ENCODE assay signal across 11 cellular contexts in the genomic region with DNA sequence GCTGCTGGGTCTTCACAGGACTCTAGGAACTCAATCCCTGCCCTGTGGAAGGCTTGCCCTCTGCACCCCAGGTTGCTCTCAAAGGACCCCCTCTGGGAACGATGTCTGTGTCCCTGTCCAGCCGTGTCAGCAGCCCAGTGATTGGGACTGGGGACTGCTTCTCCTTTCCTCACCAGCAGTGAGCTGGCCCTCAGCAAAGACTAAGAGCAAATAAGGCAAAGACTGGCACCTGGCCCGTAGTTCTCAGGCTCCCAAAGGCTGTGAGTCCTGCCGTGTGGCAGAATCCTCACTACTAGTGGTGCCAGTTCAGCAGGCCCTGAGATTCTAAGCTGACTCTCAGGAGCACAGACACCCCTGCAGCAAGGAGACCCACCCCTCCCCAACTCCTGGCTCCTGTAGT. TPM values are rescaled to one million over a fixed set of nuclear protein-coding genes. Genes with fewer than 3 reads are reported as not detected.
DNase-seq lines count a peak whose midpoint lies in the region; ATAC-seq and TF ChIP-seq lines count a peak whose summit lies in the region.
"Had no signal": no experiment of that assay in that cellular context is flagged by ENCODE, and none has a peak within 500 bp of the region (broad histone marks: within the 10 kb centered on the region; RNA-seq: fewer than 3 reads in every experiment).

No MANE protein-coding gene starts in this region.

- H3K4me3 Mint-ChIP-seq in central memory CD8-positive, alpha-beta T cell: peak overlapping the region; percentile 79
- H3K4me3 Mint-ChIP-seq: endodermal cell had no signal

- H3K4me1 ChIP-seq in neuronal stem cell (ENCODE audit: control insufficient read depth in 2 of 2, insufficient read depth in 1 of 2, low read depth in 1 of 2, low read length in 2 of 2) (peaks cover 0 to 11% of the 10 kb centered on the region in 2 donors), MM.1S (ENCODE audit: low read length) (no peaks in the 10 kb centered on the region)

- no peaks in the 10 kb centered on the region for H3K9me3 Mint-ChIP-seq in central memory CD8-positive, alpha-beta T cell
- H3K9me3 Mint-ChIP-seq: endodermal cell had no signal

- peak overlapping the region; percentile 30 for H2AK5ac ChIP-seq in neuronal stem cell (ENCODE audit: low read depth, low read length)

- TF ChIP-seq CTCF in MM.1S (IDR thresholded peaks at IDR 0.05; ENCODE audit: low read length): no peak

- H2BK5ac ChIP-seq in neuronal stem cell (ENCODE audit: low read length): peak overlapping the region; percentile 44

- no peaks in the 10 kb centered on the region for H3K79me1 ChIP-seq in neuronal stem cell (ENCODE audit: low read depth, low read length)

- no peak overlapping the region for H4K8ac ChIP-seq in neuronal stem cell (ENCODE audit: low read depth, low read length)

- ATAC-seq in central memory CD8-positive, alpha-beta T cell (replicated peaks; ENCODE audit: extremely low read depth, poor library complexity, severe bottlenecking): no peak
- ATAC-seq in GM19463 (IDR thresholded peaks at IDR 0.05; ENCODE audit: unreplicated experiment): no peak
- ATAC-seq in HG02840 (IDR thresholded peaks at IDR 0.05; ENCODE audit: low FRiP score, unreplicated experiment): no peak

- H3K9me3 ChIP-seq in neuronal stem cell (replicated peaks in 1 of 2; ENCODE audit: control insufficient read depth in 2 of 2, insufficient read depth in 1 of 2, low read depth in 1 of 2, low read length in 2 of 2) (no peaks in the 10 kb centered on the region), MM.1S (replicated peaks; ENCODE audit: insufficient read depth, low read length) (no peaks in the 10 kb centered on the region)

- no peak overlapping the region for H3K4me2 ChIP-seq in neuronal stem cell (ENCODE audit: insufficient read depth, low read length, poor library complexity, severe bottlenecking)
- no peak overlapping the region for H3K4me2 ChIP-seq in MM.1S (ENCODE audit: low read depth, low read length)

- H3K9ac ChIP-seq in neuronal stem cell (ENCODE audit: low read depth, low read length, poor library complexity): no peak overlapping the region
- H3K9ac ChIP-seq in MM.1S (ENCODE audit: low read length): no peak overlapping the region

- H2AFZ ChIP-seq in neuronal stem cell (ENCODE audit: low read length): no peak overlapping the region
- H2AFZ ChIP-seq in MM.1S (ENCODE audit: low read length): no peak overlapping the region

- H3K79me2 ChIP-seq in MM.1S (ENCODE audit: low read length): no peaks in the 10 kb centered on the region

- no peaks in the 10 kb centered on the region for H3K36me3 ChIP-seq in neuronal stem cell (replicated peaks in 1 of 2; ENCODE audit: control insufficient read depth in 2 of 2, insufficient read depth in 2 of 2, low read length in 2 of 2)
- no peaks in the 10 kb centered on the region for H3K36me3 ChIP-seq in MM.1S (replicated peaks; ENCODE audit: insufficient read depth, low read length)

- H3K27me3 ChIP-seq in neuronal stem cell (ENCODE audit: control insufficient read depth in 3 of 3, insufficient read depth in 3 of 3, low read depth in 1 of 3, low read length in 3 of 3) (no peaks in the 10 kb centered on the region), MM.1S (replicated peaks; ENCODE audit: insufficient read depth, low read length) (no peaks in the 10 kb centered on the region)

- no peak overlapping the region for H4K91ac ChIP-seq in neuronal stem cell (ENCODE audit: low read depth, low read length, poor library complexity)

- H3K4me3 ChIP-seq in neuronal stem cell (ENCODE audit: low read length in 2 of 2): no peak overlapping the region
- H3K4me3 ChIP-seq in MM.1S (ENCODE audit: low read length): no peak overlapping the region

- H2BK15ac ChIP-seq in neuronal stem cell (ENCODE audit: low read length): no peak overlapping the region

- no peaks in the 10 kb centered on the region for H4K20me1 ChIP-seq in MM.1S (ENCODE audit: insufficient read depth, low read length)

- no peaks in the 10 kb centered on the region for H3F3A ChIP-seq in MM.1S (ENCODE audit: insufficient read depth, low read length)

- peaks cover 15% of the 10 kb centered on the region for H3K36me3 Mint-ChIP-seq in central memory CD8-positive, alpha-beta T cell (ENCODE audit: insufficient read depth)

- H3K4ac ChIP-seq in neuronal stem cell (ENCODE audit: low read length): no peak overlapping the region

- H3K14ac ChIP-seq in neuronal stem cell (ENCODE audit: low read length): no peak overlapping the region

- H3K18ac ChIP-seq in neuronal stem cell (ENCODE audit: low read length): peak overlapping the region; percentile 66

- H3K4me1 Mint-ChIP-seq in central memory CD8-positive, alpha-beta T cell: peaks cover 77% of the 10 kb centered on the region
- H3K4me1 Mint-ChIP-seq: endodermal cell had no signal

- H3K27ac ChIP-seq in neuronal stem cell (replicated peaks; ENCODE audit: low read length) (no peak overlapping the region), MM.1S (ENCODE audit: low read length) (no peak overlapping the region)

- H3K27ac Mint-ChIP-seq in central memory CD8-positive, alpha-beta T cell (ENCODE audit: low read depth): peak overlapping the region; percentile 96
- H3K27ac Mint-ChIP-seq: endodermal cell, progenitor cell of endocrine pancreas had no signal

- H3K23ac ChIP-seq in neuronal stem cell (ENCODE audit: low read depth, low read length, poor library complexity): no peak overlapping the region

- no peaks in the 10 kb centered on the region for H3K27me3 Mint-ChIP-seq in central memory CD8-positive, alpha-beta T cell

- no peak overlapping the region for H2BK12ac ChIP-seq in neuronal stem cell (ENCODE audit: low read length)

- H2BK120ac ChIP-seq in neuronal stem cell (ENCODE audit: low read depth, low read length): no peak overlapping the region

- no peaks in the 10 kb centered on the region for H3K9me2 ChIP-seq in MM.1S (replicated peaks; ENCODE audit: insufficient read depth, low read length)

- DNase-seq in NCI-H146 (lab: John Stamatoyannopoulos, UW): peak; percentile 41
- no peak for DNase-seq in NCI-H146 treated with DMSO at 0.1 percent for 48 hours (lab: John Stamatoyannopoulos, UW; ENCODE audit: unreplicated experiment)
- DNase-seq in NCI-H1092 treated with DMSO at 0.1 percent for 48 hours (lab: John Stamatoyannopoulos, UW): peak; percentile 83
- DNase-seq in central memory CD8-positive, alpha-beta T cell (ENCODE audit: low spot score in 2 of 2): no peak
- DNase-seq in neuronal stem cell (ENCODE audit: low spot score): no peak
- no peak for DNase-seq in MM.1S
- DNase-seq: T1000 had no signal

- no CpG with 5 or more reads among the region's 4 CpGs for WGBS in neuronal stem cell (ENCODE audit: extremely low coverage in 2 of 2, insufficient read length in 2 of 2, insufficient replicate concordance in 1 of 2), 2 donors

RNA-seq across cellular contexts. Expression of gene TMEM163, which starts 47.8 kb away (rescaled TPM):
- polyA plus RNA-seq in neuronal stem cell (2013, experiment 1 of 2): 8.5 TPM
- 8.8 TPM for polyA plus RNA-seq in neuronal stem cell (2013, experiment 2 of 2)

Comparison
In these comparisons a context has a peak if more than half of its experiments do, and no peak if none do; other contexts are left out.
1. DNase-seq: peak in NCI-H146 (single experiment) and NCI-H1092 treated with DMSO at 0.1 percent for 48 hours (single experiment); none in NCI-H146 treated with DMSO at 0.1 percent for 48 hours (single experiment), central memory CD8-positive, alpha-beta T cell (0 of 2), neuronal stem cell (single experiment) and MM.1S (single experiment).